19 cellular contexts compared by ENCODE assay signal in genomic region chr16:76963614-76964315, GRCh38.
DNase-seq lines count a peak whose midpoint lies in the region; ATAC-seq and TF ChIP-seq lines count a peak whose summit lies in the region.
"Had no signal": no experiment of that assay in that cellular context is flagged by ENCODE, and none has a peak within 500 bp of the region (broad histone marks: within the 10 kb centered on the region; RNA-seq: fewer than 3 reads in every experiment).

No MANE protein-coding gene starts in this region.

- H3F3A ChIP-seq in neural cell (ENCODE audit: insufficient read depth, low read length, poor library complexity, severe bottlenecking): no peaks in the 10 kb centered on the region

- H3K4me3 ChIP-seq in neural cell (ENCODE audit: low read length): no peak overlapping the region
- H3K4me3 ChIP-seq: tibial nerve had no signal

- no peak overlapping the region for H2AFZ ChIP-seq in neural cell (ENCODE audit: low read depth, low read length)

- no peak overlapping the region for H3K9ac ChIP-seq in neural cell (ENCODE audit: low read length)

- H3K27me3 ChIP-seq in neural cell (ENCODE audit: insufficient read depth, low read depth, low read length): no peaks in the 10 kb centered on the region
- H3K27me3 ChIP-seq: tibial nerve had no signal

- no peak overlapping the region for H3K4me2 ChIP-seq in neural cell (ENCODE audit: low read length)

- no peak overlapping the region for H3K27ac ChIP-seq in neural cell (ENCODE audit: low read length)
- H3K27ac ChIP-seq: C4-2B, tibial nerve had no signal

- H4K20me1 ChIP-seq in neural cell (ENCODE audit: insufficient read depth): no peaks in the 10 kb centered on the region

- no peak for TF ChIP-seq RAD21 in neural cell (conservative IDR thresholded peaks at IDR 0.05)

- H3K36me3 ChIP-seq in neural cell (ENCODE audit: insufficient read depth, low read length): no peaks in the 10 kb centered on the region
- H3K36me3 ChIP-seq: tibial nerve had no signal

- no peak for TF ChIP-seq EP300 in neural cell (conservative IDR thresholded peaks at IDR 0.05; ENCODE audit: poor library complexity, severe bottlenecking)

- DNase-seq in NCI-H146 treated with DMSO at 0.1 percent for 48 hours (lab: John Stamatoyannopoulos, UW; ENCODE audit: unreplicated experiment) (peak; percentile 83), T-helper 9 cell (no peak)
- DNase-seq in effector CD8-positive, alpha-beta T cell (lab: John Stamatoyannopoulos, UW): no peak
- DNase-seq: activated CD8-positive, alpha-beta memory T cell treated with anti-CD3 and anti-CD28 coated beads, Interleukin-2, amount 10 ng/mL, durations not matched to agents 7 days and 5 days; activated effector memory CD4-positive, alpha-beta T cell treated with anti-CD3 and anti-CD28 coated beads, Interleukin-2, amount 50 U/mL, for 16 hours; amniotic stem cell; DMS79; foreskin fibroblast; NCI-H2081 treated with DMSO at 0.1 percent for 48 hours; posterior cingulate gyrus had no signal

- H3K79me2 ChIP-seq in neural cell (replicated peaks; ENCODE audit: insufficient read depth, low read length): no peaks in the 10 kb centered on the region

- ATAC-seq in GM19395 (IDR thresholded peaks at IDR 0.05; ENCODE audit: unreplicated experiment) (peak; percentile 83), HG03095 (IDR thresholded peaks at IDR 0.05; ENCODE audit: unreplicated experiment) (peak; percentile 67), GM19351 (IDR thresholded peaks at IDR 0.05; ENCODE audit: unreplicated experiment) (no peak)
- ATAC-seq: activated CD4-positive, CD25-positive, alpha-beta regulatory T cell treated with anti-CD3 and anti-CD28 coated beads, Interleukin-2, amount 50 U/mL, for 24 hours; activated CD8-positive, alpha-beta memory T cell treated with anti-CD3 and anti-CD28 coated beads, Interleukin-2, amount 10 ng/mL, durations not matched to agents 7 days and 5 days; Right ventricle myocardium inferior; stimulated activated effector memory CD8-positive, alpha-beta T cell treated with anti-CD3 and anti-CD28 coated beads, Interleukin-12 subunit alpha, Interleukin-12 subunit beta, amount 100 ng/mL, for 72 hours had no signal

- H3K9me3 ChIP-seq in neural cell (ENCODE audit: low read length): no peaks in the 10 kb centered on the region
- H3K9me3 ChIP-seq: tibial nerve had no signal

- H3K9me2 ChIP-seq in neural cell (ENCODE audit: insufficient read depth, low read length): no peaks in the 10 kb centered on the region

- TF ChIP-seq CTCF in neural cell (IDR thresholded peaks at IDR 0.05; ENCODE audit: poor library complexity, severe bottlenecking): no peak

TF ChIP-seq in neural cell, 6 proteins besides CTCF, POLR2A, EP300 and RAD21:
- peak; percentile 24 for TF ChIP-seq POLR2AphosphoS5 (IDR thresholded peaks at IDR 0.05)
- TF ChIP-seq TAF1 (IDR thresholded peaks at IDR 0.05; ENCODE audit: low read depth): no peak
- TF ChIP-seq SMC3 (conservative IDR thresholded peaks at IDR 0.05; ENCODE audit: poor library complexity): no peak
- TF ChIP-seq REST (IDR thresholded peaks at IDR 0.05; ENCODE audit: borderline replicate concordance): no peak
- TF ChIP-seq EZH2 (IDR thresholded peaks at IDR 0.05; ENCODE audit: borderline replicate concordance, insufficient read depth, low read length, poor library complexity, severe bottlenecking): no peak
- TF ChIP-seq MXI1 (conservative IDR thresholded peaks at IDR 0.05; ENCODE audit: poor library complexity, severe bottlenecking): no peak
